In the genomic region with DNA sequence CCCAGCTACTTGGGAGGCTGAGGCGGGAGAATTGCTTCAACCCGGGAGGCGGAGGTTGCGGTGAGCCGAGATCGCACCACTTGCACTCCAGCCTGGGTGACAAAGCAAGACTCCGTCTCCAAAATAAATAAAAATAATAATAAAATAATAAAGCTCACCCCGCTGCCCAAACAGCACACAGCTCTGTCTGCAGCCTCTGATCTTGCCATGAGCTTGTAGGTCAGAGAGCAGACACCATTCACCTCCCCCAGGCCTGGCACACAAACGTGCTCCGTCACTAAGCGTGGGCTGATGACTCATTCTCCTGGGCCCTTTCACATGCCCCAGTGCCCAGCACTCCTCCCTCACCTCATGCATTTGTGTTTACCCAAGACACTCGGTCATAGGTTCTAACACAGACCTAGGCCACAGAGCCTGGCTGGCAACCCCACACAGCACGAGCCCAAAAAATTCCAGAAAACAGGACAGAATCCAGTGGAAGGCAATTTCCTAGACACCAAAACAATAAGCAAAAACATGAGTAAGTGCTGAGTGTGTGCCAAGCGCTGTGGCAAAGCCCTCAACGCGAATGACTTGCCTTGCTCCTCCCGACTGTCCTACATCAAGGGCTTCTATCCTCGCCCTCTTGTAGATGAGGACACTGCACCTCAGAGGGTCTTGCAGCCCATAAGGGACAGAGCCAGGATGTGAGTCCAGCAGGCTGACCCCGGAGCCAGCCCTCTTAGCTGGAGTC, we compare ENCODE assay signal across 8 cellular contexts. TPM values are rescaled to one million over a fixed set of nuclear protein-coding genes. Genes with fewer than 3 reads are reported as not detected.
DNase-seq lines count a peak whose midpoint lies in the region; ATAC-seq and TF ChIP-seq lines count a peak whose summit lies in the region.

No MANE protein-coding gene starts in this region.

- no peaks in the 10 kb centered on the region for H3K36me3 ChIP-seq in lower lobe of right lung
- no peaks in the 10 kb centered on the region for H3K36me3 ChIP-seq in subcutaneous abdominal adipose tissue (ENCODE audit: control insufficient read depth in 5 of 5, insufficient read depth in 5 of 5, low read length in 5 of 5)

- no peak for TF ChIP-seq CTCF in lower lobe of right lung (IDR thresholded peaks at IDR 0.05)

- peak overlapping the region in 4 of 5 donors; percentile 4 to 75 (median 46) for H3K9ac ChIP-seq in subcutaneous abdominal adipose tissue (ENCODE audit: low read length in 5 of 5)

- peak overlapping the region; percentile 89 for H3K27ac ChIP-seq in cingulate gyrus (ENCODE audit: low read depth, low read length)
- no peak overlapping the region for H3K27ac ChIP-seq in lower lobe of right lung
- peak overlapping the region; percentile 96 for H3K27ac ChIP-seq in subcutaneous abdominal adipose tissue (ENCODE audit: low read depth, low read length)

- H3K9me3 ChIP-seq in lower lobe of right lung: no peaks in the 10 kb centered on the region
- H3K9me3 ChIP-seq in subcutaneous abdominal adipose tissue (ENCODE audit: control insufficient read depth in 5 of 5, low read length in 5 of 5): peaks cover 0 to 3% (median 0%) of the 10 kb centered on the region in 5 donors

- H3K27me3 ChIP-seq in lower lobe of right lung (ENCODE audit: low read depth) (no peaks in the 10 kb centered on the region), subcutaneous abdominal adipose tissue (ENCODE audit: control insufficient read depth in 5 of 5, insufficient read depth in 4 of 5, low read length in 5 of 5) (no peaks in the 10 kb centered on the region)

- intact Hi-C loops in lower lobe of right lung (cut with DNase I): no loop called here

- ATAC-seq in lower lobe of right lung (peak; percentile 93 to 96), HG03039 (IDR thresholded peaks at IDR 0.05; ENCODE audit: unreplicated experiment) (no peak), HG02610 (IDR thresholded peaks at IDR 0.05; ENCODE audit: unreplicated experiment) (no peak)

- H3K4me3 ChIP-seq in lower lobe of right lung: no peak overlapping the region
- peak overlapping the region in 1 of 5 donors; percentile 24 for H3K4me3 ChIP-seq in subcutaneous abdominal adipose tissue (ENCODE audit: low read depth in 1 of 5, low read length in 5 of 5)

- peak; percentile 46 for DNase-seq in NCI-H345 (lab: John Stamatoyannopoulos, UW)
- no peak for DNase-seq in NCI-H345 treated with DMSO at 0.1 percent for 48 hours (lab: John Stamatoyannopoulos, UW; ENCODE audit: unreplicated experiment)
- peak; percentile 83 for DNase-seq in NCI-H774 (lab: John Stamatoyannopoulos, UW)
- peak; percentile 70 for DNase-seq in lower lobe of right lung

- H3K4me1 ChIP-seq in lower lobe of right lung: peaks cover 16% of the 10 kb centered on the region
- peaks cover 9 to 27% (median 25%) of the 10 kb centered on the region in 5 donors for H3K4me1 ChIP-seq in subcutaneous abdominal adipose tissue (ENCODE audit: control insufficient read depth in 5 of 5, insufficient read depth in 5 of 5, low read length in 5 of 5)

RNA-seq across cellular contexts. Expression of a gene that starts 18.0 kb away (rescaled TPM):
- total RNA-seq in lower lobe of right lung: 23.1 TPM

RNA-seq across cellular contexts. Expression of a gene that starts 52.1 kb away (rescaled TPM):
- 0.09 TPM for total RNA-seq in lower lobe of right lung

Comparison
In these comparisons a context has a peak if more than half of its experiments do, and no peak if none do; other contexts are left out.
1. ATAC-seq: peak in lower lobe of right lung (2 of 2); none in HG03039 (single experiment) and HG02610 (single experiment).